ENCODE assay signal across 1 cellular context in the genomic region with DNA sequence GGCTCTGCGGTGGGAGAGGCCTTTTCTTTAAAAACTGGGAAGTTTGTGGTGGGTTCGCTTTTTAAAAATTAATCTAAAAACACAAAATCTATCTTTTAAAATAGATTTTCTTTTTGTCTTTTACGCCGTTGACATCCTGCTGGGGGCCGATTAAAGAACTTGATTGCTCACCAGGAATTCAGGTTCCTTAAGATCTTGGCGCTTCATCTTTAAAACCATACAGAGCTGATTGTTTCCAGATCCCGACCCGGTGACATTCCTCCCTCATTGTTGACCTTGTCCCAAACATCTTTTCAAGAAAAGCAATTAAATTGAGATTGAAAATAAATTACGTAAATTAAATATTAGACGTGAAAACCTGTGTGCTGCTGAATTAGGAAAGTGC.
TF ChIP-seq lines count a peak whose summit lies in the region.

No MANE protein-coding gene starts in this region.

TF ChIP-seq in HEK293, 187 proteins besides CTCF, POLR2A, EP300 and RAD21 (continued from another document):
- TF ChIP-seq PRDM2 (tag by site-specific recombination; IDR thresholded peaks at IDR 0.05; ENCODE audit: borderline replicate concordance), result no peak
- TF ChIP-seq ZNF335 (tag by site-specific recombination; conservative IDR thresholded peaks at IDR 0.05), result peak; percentile 22
- TF ChIP-seq ZNF707 (tag by site-specific recombination; IDR thresholded peaks at IDR 0.05), result no peak
- TF ChIP-seq ZNF501 (tag by site-specific recombination; IDR thresholded peaks at IDR 0.05), result 0 out of 2 replicates have a peak, but pooled peaks have one; percentile 15
- no peak for TF ChIP-seq ZNF626 (tag by site-specific recombination; IDR thresholded peaks at IDR 0.05)
- no peak for TF ChIP-seq ZNF37A (tag by site-specific recombination; IDR thresholded peaks at IDR 0.05)
TF ChIP-seq in HEK293: peak in this region for 3.
